17 cellular contexts compared by ENCODE assay signal in the genomic region with DNA sequence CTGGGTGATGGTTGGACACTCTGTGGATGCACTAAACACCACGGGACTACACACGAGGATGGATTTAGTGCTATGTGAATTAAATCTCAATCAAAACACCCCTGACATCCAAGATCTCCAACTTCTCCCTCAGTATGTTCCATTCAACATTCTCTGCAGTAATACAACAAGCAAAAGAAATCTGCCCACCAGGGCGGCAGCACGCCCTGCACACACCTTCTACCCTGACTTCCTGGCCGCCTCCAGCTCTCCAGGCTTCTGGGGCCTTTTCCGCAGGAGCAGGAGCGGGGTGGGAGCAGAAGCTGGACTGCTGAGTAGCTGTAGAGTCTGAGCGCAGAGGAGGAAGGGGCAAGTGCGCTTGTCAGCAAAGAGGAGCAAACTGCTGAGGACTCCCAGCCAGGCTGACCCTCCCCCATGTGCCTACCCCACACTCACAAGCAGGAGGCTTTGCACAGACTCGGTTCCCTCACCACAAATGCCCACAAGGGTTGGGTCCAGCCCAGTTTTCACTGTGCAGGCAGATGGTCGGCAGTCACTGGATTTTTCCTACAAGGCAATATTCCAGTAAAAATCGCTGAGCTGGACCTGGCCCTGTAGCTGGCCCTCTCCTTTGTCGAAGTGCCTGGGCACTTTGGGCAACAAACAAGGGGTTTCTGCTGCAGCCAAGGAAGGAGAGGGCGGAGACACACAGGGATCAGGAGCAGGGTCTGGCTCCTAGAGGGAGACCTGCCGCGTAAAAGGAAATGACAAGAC. TPM values are rescaled to one million over a fixed set of nuclear protein-coding genes. Genes with fewer than 3 reads are reported as not detected.
DNase-seq lines count a peak whose midpoint lies in the region; ATAC-seq and TF ChIP-seq lines count a peak whose summit lies in the region.
"Had no signal": no experiment of that assay in that cellular context is flagged by ENCODE, and none has a peak within 500 bp of the region (broad histone marks: within the 10 kb centered on the region; RNA-seq: fewer than 3 reads in every experiment).

No MANE protein-coding gene starts in this region.

- no peak overlapping the region for H3K4me3 ChIP-seq in IMR-90 (ENCODE audit: insufficient read depth, low read depth, low read length)
- H3K4me3 ChIP-seq in neutrophil (ENCODE audit: low read depth in 1 of 2, low read length in 1 of 2), result no peak overlapping the region
- H3K4me3 ChIP-seq: dorsolateral prefrontal cortex, PC-9, upper lobe of right lung had no signal

- H3K4ac ChIP-seq in IMR-90 (ENCODE audit: low read depth, low read length), result peak overlapping the region; percentile 50

- no peaks in the 10 kb centered on the region for H3K9me3 ChIP-seq in IMR-90 (ENCODE audit: control insufficient read depth, insufficient read depth, low read length)
- no peaks in the 10 kb centered on the region for H3K9me3 ChIP-seq in neutrophil
- H3K9me3 ChIP-seq: upper lobe of right lung had no signal

- no peak for DNase-seq in IMR-90
- DNase-seq in activated CD4-positive, alpha-beta T cell treated with anti-CD3 and anti-CD28 coated beads, Interleukin-2, amount 50 U/mL, for 1 hour, result no peak
- no peak for DNase-seq in NCI-H2081 treated with DMSO at 0.1 percent for 48 hours (lab: John Stamatoyannopoulos, UW)
- DNase-seq: activated CD4-positive, alpha-beta T cell treated with anti-CD3 and anti-CD28 coated beads, Interleukin-2, amount 50 U/mL, for 4 hours; activated effector memory CD4-positive, alpha-beta T cell treated with anti-CD3 and anti-CD28 coated beads, Interleukin-2, amount 50 U/mL, for 16 hours; DMS79; H7; hippocampal formation; NCI-H187; NCI-H345; NCI-H82; PC-9; upper lobe of right lung; WERI-Rb-1 had no signal

- intact Hi-C loops in IMR-90 (cut with micrococcal nuclease), result no loop called here

- dilution Hi-C loops in IMR-90 (cut with HindIII; ENCODE audit: low sequenced_read_pairs, unreplicated experiment), result no loop called here

- no TSS peak for BruUV-seq in IMR-90 (replicated peaks; lab: Mats Ljungman, UMichigan)

- no peak overlapping the region for H3K56ac ChIP-seq in IMR-90 (ENCODE audit: extremely low read depth, insufficient read depth, low read length)

- in situ Hi-C loops in IMR-90 (cut with MboI; ENCODE audit: low sequenced_read_pairs), result no loop called here

- CTCF ChIA-PET in IMR-90 (lab: Yijun Ruan, JAX), result no interaction called here

- H2BK15ac ChIP-seq in IMR-90 (ENCODE audit: low read depth, low read length), result no peak overlapping the region; the same call in 2 of the 3 replicates

- H3K27ac ChIP-seq in IMR-90 (ENCODE audit: insufficient read depth, low read length), result no peak overlapping the region; the same call in 1 of the 2 replicates
- peak overlapping the region; percentile 16 for H3K27ac ChIP-seq in angular gyrus (ENCODE audit: low read depth, low read length)
- peak overlapping the region; percentile 16 for H3K27ac ChIP-seq in neutrophil
- H3K27ac ChIP-seq: PC-9, upper lobe of right lung, WERI-Rb-1 had no signal

- peak overlapping the region in 1 of 2 experiments; percentile 6; a peak in 1 of 4 replicates for H4K8ac ChIP-seq in IMR-90 (ENCODE audit: low read depth in 2 of 2, low read length in 2 of 2)

- H3K9ac ChIP-seq in IMR-90 (ENCODE audit: low read depth, low read length), result no peak overlapping the region

- H3K27me3 ChIP-seq in IMR-90 (ENCODE audit: control insufficient read depth, insufficient read depth, low read length) (no peaks in the 10 kb centered on the region), neutrophil (no peaks in the 10 kb centered on the region)
- H3K27me3 ChIP-seq: dorsolateral prefrontal cortex, upper lobe of right lung had no signal

- H3K4me1 ChIP-seq in IMR-90 (ENCODE audit: control insufficient read depth, insufficient read depth, low read length) (peaks cover 34% of the 10 kb centered on the region), neutrophil (ENCODE audit: control insufficient read depth in 1 of 2, insufficient read depth in 1 of 2, low read depth in 1 of 2, low read length in 1 of 2) (peaks cover 28 to 32% of the 10 kb centered on the region in 2 experiments)

- no peak overlapping the region for H3K4me2 ChIP-seq in IMR-90 (ENCODE audit: low read depth, low read length)
- H3K4me2 ChIP-seq: PC-9 had no signal

- H2BK120ac ChIP-seq in IMR-90 (ENCODE audit: low read depth, low read length), result no peak overlapping the region

- peaks cover 46 to 86% of the 10 kb centered on the region in 2 experiments for H3K79me1 ChIP-seq in IMR-90 (ENCODE audit: low read depth in 1 of 2, low read length in 2 of 2)

- H2BK5ac ChIP-seq in IMR-90 (ENCODE audit: low read depth, low read length, poor library complexity, severe bottlenecking), result no peak overlapping the region

- no peak overlapping the region for H4K5ac ChIP-seq in IMR-90 (ENCODE audit: low read depth, low read length)

- WGBS in IMR-90 (ENCODE audit: extremely low coverage in 2 of 2, insufficient read length in 1 of 2), 2 experiments, result 93% methylated on average over 7 of the region's 16 CpGs; no CpG with 5 or more reads in 1 of the 2 experiments

- no peak overlapping the region for H2AK9ac ChIP-seq in IMR-90 (replicated peaks; ENCODE audit: low read depth, low read length, poor library complexity)

- POLR2A ChIA-PET in IMR-90 (lab: Charles Lee; ENCODE audit: unreplicated experiment), result no interaction called here

- no peak overlapping the region for H2AFZ ChIP-seq in IMR-90 (replicated peaks; ENCODE audit: low read length, poor library complexity)
- H2AFZ ChIP-seq: PC-9 had no signal

- H2AK5ac ChIP-seq in IMR-90 (ENCODE audit: low read depth, low read length), result peak overlapping the region; percentile 48; the same call in 1 of the 2 replicates

- no peaks in the 10 kb centered on the region for H4K20me1 ChIP-seq in IMR-90 (ENCODE audit: insufficient read depth, low read length)

- peaks cover 32% of the 10 kb centered on the region for H3K9me1 ChIP-seq in IMR-90 (ENCODE audit: insufficient read depth, low read length)

- 0 out of 2 replicates have a peak overlapping the region, but pooled peaks have one; percentile 23 for H3K14ac ChIP-seq in IMR-90 (replicated peaks; ENCODE audit: low read depth, low read length)

- H3K18ac ChIP-seq in IMR-90 (ENCODE audit: low read depth, low read length), result no peak overlapping the region

- no peak for TF ChIP-seq CTCF in IMR-90 (conservative IDR thresholded peaks at IDR 0.05; ENCODE audit: low read depth, low read length)
- no peak for TF ChIP-seq CTCF in neutrophil (IDR thresholded peaks at IDR 0.05)

- no peak for TF ChIP-seq RAD21 in IMR-90 (IDR thresholded peaks at IDR 0.05; ENCODE audit: low read length)

- no peak overlapping the region; the same call in 1 of the 2 replicates for H4K91ac ChIP-seq in IMR-90 (ENCODE audit: insufficient read depth, low read depth, low read length)

- TF ChIP-seq POLR2A in IMR-90 (IDR thresholded peaks at IDR 0.05; ENCODE audit: low read depth, low read length), result no peak

- no peak for ATAC-seq in IMR-90 (ENCODE audit: low read depth)
- ATAC-seq: upper lobe of right lung had no signal

- peak overlapping the region; percentile 21; the same call in 1 of the 2 replicates for H2BK20ac ChIP-seq in IMR-90 (ENCODE audit: low read depth, low read length)

- H3K23ac ChIP-seq in IMR-90 (ENCODE audit: low read depth, low read length), result 0 out of 2 replicates have a peak overlapping the region, but pooled peaks have one; percentile 31

- peaks cover 53% of the 10 kb centered on the region for H3K36me3 ChIP-seq in IMR-90 (ENCODE audit: control insufficient read depth, insufficient read depth, low read length)
- H3K36me3 ChIP-seq in neutrophil, result peaks cover 52% of the 10 kb centered on the region

TF ChIP-seq in IMR-90, 13 proteins besides CTCF, POLR2A, EP300 and RAD21:
- TF ChIP-seq MAFK (IDR thresholded peaks at IDR 0.05; ENCODE audit: low read depth, low read length) (no peak), CEBPB (IDR thresholded peaks at IDR 0.05; ENCODE audit: low read depth, low read length) (no peak), MAZ (IDR thresholded peaks at IDR 0.05; ENCODE audit: borderline replicate concordance, low read depth, low read length) (no peak), NFE2L2 (IDR thresholded peaks at IDR 0.05; ENCODE audit: low read depth, low read length) (no peak), CHD1 (IDR thresholded peaks at IDR 0.05; ENCODE audit: low read depth, low read length) (no peak), RFX5 (IDR thresholded peaks at IDR 0.05; ENCODE audit: low read depth, low read length) (no peak), SMC3 (IDR thresholded peaks at IDR 0.05; ENCODE audit: low read depth, low read length) (no peak), BHLHE40 (IDR thresholded peaks at IDR 0.05; ENCODE audit: low read depth, low read length) (no peak), RCOR1 (IDR thresholded peaks at IDR 0.05; ENCODE audit: insufficient replicate concordance, low read length) (no peak), FOS (IDR thresholded peaks at IDR 0.05; ENCODE audit: low read depth, low read length) (no peak)
TF ChIP-seq in IMR-90: peak in this region for 0.

RNA-seq across cellular contexts. Expression of gene ZDHHC7, which starts 22.8 kb away (rescaled TPM):
- 80.1 and 81.1 TPM in 2 replicates for total RNA-seq in IMR-90 (2012; rRNA removed)
- 97.1 and 104 TPM in 2 replicates for polyA plus RNA-seq in IMR-90 (2012; rRNA removed)
- polyA plus RNA-seq in IMR-90 (2012; cell fraction: cytosol; rRNA removed), result 86.7 and 88.8 TPM in 2 replicates
- 63.2 and 114 TPM in 2 replicates for polyA plus RNA-seq in IMR-90 (2012; cell fraction: nucleus; rRNA removed; ENCODE audit: low replicate concordance)

RNA-seq across cellular contexts. Expression of gene KIAA0513, which starts 39.1 kb away (rescaled TPM):
- 9.5 and 10.3 TPM in 2 replicates for total RNA-seq in IMR-90 (2012; rRNA removed)
- 9.5 and 11.4 TPM in 2 replicates for polyA plus RNA-seq in IMR-90 (2012; rRNA removed)
- 5.7 and 7.2 TPM in 2 replicates for polyA plus RNA-seq in IMR-90 (2012; cell fraction: cytosol; rRNA removed)
- 10.8 and 15.5 TPM in 2 replicates for polyA plus RNA-seq in IMR-90 (2012; cell fraction: nucleus; rRNA removed; ENCODE audit: low replicate concordance)
